Comparison of ENCODE assay signal across 22 cellular contexts in genomic region chr6:4102687-4103244, GRCh38. TPM values are rescaled to one million over a fixed set of nuclear protein-coding genes. Genes with fewer than 3 reads are reported as not detected.
DNase-seq lines count a peak whose midpoint lies in the region.
"Had no signal": no experiment of that assay in that cellular context is flagged by ENCODE, and none has a peak within 500 bp of the region (broad histone marks: within the 10 kb centered on the region; RNA-seq: fewer than 3 reads in every experiment).

No MANE protein-coding gene starts in this region.

- no peak overlapping the region for H3K4me3 Mint-ChIP-seq in CD4-positive, alpha-beta memory T cell
- H3K4me3 Mint-ChIP-seq: stimulated activated naive CD8-positive, alpha-beta T cell treated with anti-CD3 and anti-CD28 coated beads, Interleukin-15, amount 100 ng/mL, for 72 hours had no signal

- no peak overlapping the region for H3K27ac Mint-ChIP-seq in CD4-positive, alpha-beta memory T cell
- H3K27ac Mint-ChIP-seq: stimulated activated naive CD8-positive, alpha-beta T cell treated with anti-CD3 and anti-CD28 coated beads, Interleukin-15, amount 100 ng/mL, for 72 hours had no signal

- no peaks in the 10 kb centered on the region for H3K4me1 Mint-ChIP-seq in CD4-positive, alpha-beta memory T cell
- H3K4me1 Mint-ChIP-seq: stimulated activated naive CD8-positive, alpha-beta T cell treated with anti-CD3 and anti-CD28 coated beads, Interleukin-15, amount 100 ng/mL, for 72 hours had no signal

- no CpG with 5 or more reads among the region's 6 CpGs for WGBS in neuronal stem cell (ENCODE audit: extremely low coverage in 2 of 2, insufficient read length in 2 of 2, insufficient replicate concordance in 1 of 2), 2 donors

- intact Hi-C loops in CD4-positive, alpha-beta memory T cell (cut with micrococcal nuclease): no loop called here

- H3K18ac ChIP-seq in neuronal stem cell (ENCODE audit: low read length): peak overlapping the region; percentile 9

- no peak overlapping the region for H3K4me2 ChIP-seq in neuronal stem cell (ENCODE audit: insufficient read depth, low read length, poor library complexity, severe bottlenecking)

- no peak overlapping the region for H3K9ac ChIP-seq in neuronal stem cell (ENCODE audit: low read depth, low read length, poor library complexity)

- no peak overlapping the region for H2AK5ac ChIP-seq in neuronal stem cell (ENCODE audit: low read depth, low read length)

- no peaks in the 10 kb centered on the region for H3K79me1 ChIP-seq in neuronal stem cell (ENCODE audit: low read depth, low read length)

- H3K9me3 ChIP-seq in neuronal stem cell (replicated peaks in 1 of 2; ENCODE audit: control insufficient read depth in 2 of 2, insufficient read depth in 1 of 2, low read depth in 1 of 2, low read length in 2 of 2): peaks cover 0 to 3% of the 10 kb centered on the region in 2 donors
- H3K9me3 ChIP-seq in CD4-positive, alpha-beta memory T cell (ENCODE audit: control insufficient read depth in 1 of 2, low read length in 2 of 2): no peaks in the 10 kb centered on the region
- H3K9me3 ChIP-seq: left lung, ovary, spleen had no signal

- H3K36me3 ChIP-seq in neuronal stem cell (replicated peaks in 1 of 2; ENCODE audit: control insufficient read depth in 2 of 2, insufficient read depth in 2 of 2, low read length in 2 of 2): no peaks in the 10 kb centered on the region
- no peaks in the 10 kb centered on the region for H3K36me3 ChIP-seq in CD4-positive, alpha-beta memory T cell (ENCODE audit: insufficient read depth, low read length)
- H3K36me3 ChIP-seq: left lung, ovary, spleen had no signal

- H3K4me3 ChIP-seq in neuronal stem cell (ENCODE audit: low read length in 2 of 2): no peak overlapping the region
- H3K4me3 ChIP-seq in CD4-positive, alpha-beta memory T cell (ENCODE audit: low read length in 2 of 2): no peak overlapping the region
- H3K4me3 ChIP-seq: left lung, ovary, spleen had no signal

- H3K27me3 Mint-ChIP-seq in CD4-positive, alpha-beta memory T cell: peaks cover 0 to 5% of the 10 kb centered on the region in 2 donors
- H3K27me3 Mint-ChIP-seq: stimulated activated naive CD8-positive, alpha-beta T cell treated with anti-CD3 and anti-CD28 coated beads, Interleukin-15, amount 100 ng/mL, for 72 hours had no signal

- H3K4me1 ChIP-seq in neuronal stem cell (ENCODE audit: control insufficient read depth in 2 of 2, insufficient read depth in 1 of 2, low read depth in 1 of 2, low read length in 2 of 2): no peaks in the 10 kb centered on the region
- no peaks in the 10 kb centered on the region for H3K4me1 ChIP-seq in CD4-positive, alpha-beta memory T cell (ENCODE audit: insufficient read depth, low read length)
- H3K4me1 ChIP-seq: left lung, spleen had no signal

- H2BK15ac ChIP-seq in neuronal stem cell (ENCODE audit: low read length): no peak overlapping the region

- peaks cover 0 to 33% (median 0%) of the 10 kb centered on the region in 3 experiments for H3K27me3 ChIP-seq in neuronal stem cell (ENCODE audit: control insufficient read depth in 3 of 3, insufficient read depth in 3 of 3, low read depth in 1 of 3, low read length in 3 of 3)
- no peaks in the 10 kb centered on the region for H3K27me3 ChIP-seq in CD4-positive, alpha-beta memory T cell (ENCODE audit: insufficient read depth, low read length)
- H3K27me3 ChIP-seq: left lung, ovary, spleen had no signal

- peak overlapping the region; percentile 28 for H2AFZ ChIP-seq in neuronal stem cell (ENCODE audit: low read length)

- H2BK120ac ChIP-seq in neuronal stem cell (ENCODE audit: low read depth, low read length): no peak overlapping the region

- no peak overlapping the region for H2BK5ac ChIP-seq in neuronal stem cell (ENCODE audit: low read length)

- H3K23ac ChIP-seq in neuronal stem cell (ENCODE audit: low read depth, low read length, poor library complexity): no peak overlapping the region

- no peaks in the 10 kb centered on the region for H3K36me3 Mint-ChIP-seq in CD4-positive, alpha-beta memory T cell

- no peak overlapping the region for H2BK12ac ChIP-seq in neuronal stem cell (ENCODE audit: low read length)

- no peak overlapping the region for H3K14ac ChIP-seq in neuronal stem cell (ENCODE audit: low read length)

- CTCF ChIA-PET in CD4-positive, alpha-beta memory T cell (lab: Charles Lee; ENCODE audit: partially characterized antibody): no interaction called here

- DNase-seq in DMS 273 treated with DMSO at 0.1 percent for 48 hours (lab: John Stamatoyannopoulos, UW): peak; percentile 89
- peak; percentile 78 for DNase-seq in NCI-H1694 treated with DMSO at 0.1 percent for 48 hours (lab: John Stamatoyannopoulos, UW)
- peak; percentile 99 for DNase-seq in NCI-H82 treated with DMSO at 0.1 percent for 48 hours (lab: John Stamatoyannopoulos, UW; ENCODE audit: unreplicated experiment)
- DNase-seq in neuronal stem cell (ENCODE audit: low spot score): no peak
- no peak for DNase-seq in CD4-positive, alpha-beta memory T cell
- no peak for DNase-seq in NCI-H187 treated with DMSO at 0.1 percent for 48 hours (lab: John Stamatoyannopoulos, UW)
- DNase-seq in NCI-H1092 treated with DMSO at 0.1 percent for 48 hours (lab: John Stamatoyannopoulos, UW): no peak
- no peak for DNase-seq in activated CD4-positive, alpha-beta T cell treated with anti-CD3 and anti-CD28 coated beads, Interleukin-2, amount 50 U/mL, for 4 hours
- DNase-seq: activated CD8-positive, alpha-beta memory T cell treated with anti-CD3 and anti-CD28 coated beads, Interleukin-2, amount 50 U/mL, for 48 hours; activated naive CD4-positive, alpha-beta T cell treated with anti-CD3 and anti-CD28 coated beads, Interleukin-2, amount 50 U/mL, for 16 hours; effector CD8-positive, alpha-beta T cell; GF-D8; H7; left lung; MM.1S; ovary; SHP77; spleen; stimulated activated naive CD8-positive, alpha-beta T cell treated with anti-CD3 and anti-CD28 coated beads, Interleukin-15, amount 100 ng/mL, for 72 hours; T-helper 2 cell had no signal

- no peak overlapping the region for H3K4ac ChIP-seq in neuronal stem cell (ENCODE audit: low read length)

- H4K91ac ChIP-seq in neuronal stem cell (ENCODE audit: low read depth, low read length, poor library complexity): no peak overlapping the region

- H4K8ac ChIP-seq in neuronal stem cell (ENCODE audit: low read depth, low read length): no peak overlapping the region

- H3K9me3 Mint-ChIP-seq in CD4-positive, alpha-beta memory T cell: no peaks in the 10 kb centered on the region
- H3K9me3 Mint-ChIP-seq: stimulated activated naive CD8-positive, alpha-beta T cell treated with anti-CD3 and anti-CD28 coated beads, Interleukin-15, amount 100 ng/mL, for 72 hours had no signal

- no peak overlapping the region for H3K27ac ChIP-seq in neuronal stem cell (replicated peaks; ENCODE audit: low read length)
- no peak overlapping the region for H3K27ac ChIP-seq in CD4-positive, alpha-beta memory T cell (ENCODE audit: low read depth, low read length)
- H3K27ac ChIP-seq: left lung, ovary, spleen had no signal

- POLR2A ChIA-PET in CD4-positive, alpha-beta memory T cell (lab: Charles Lee; ENCODE audit: partially characterized antibody): no interaction called here

RNA-seq across cellular contexts. Expression of gene FAM217A, which starts 23.8 kb away (rescaled TPM):
- not detected for polyA plus RNA-seq in neuronal stem cell (2013, experiment 1 of 2)
- not detected for polyA plus RNA-seq in neuronal stem cell (2013, experiment 2 of 2)
- not detected for total RNA-seq in CD4-positive, alpha-beta memory T cell
- not detected for polyA plus RNA-seq in CD4-positive, alpha-beta memory T cell
- total RNA-seq: H7, HT1080, left lung, ovary, spleen, urinary bladder had no signal
- polyA plus RNA-seq: ovary, spleen, urinary bladder had no signal

RNA-seq across cellular contexts. Expression of gene ECI2, which starts 32.6 kb away (rescaled TPM):
- polyA plus RNA-seq in neuronal stem cell (2013, experiment 1 of 2): 39.6 TPM
- 37.3 TPM for polyA plus RNA-seq in neuronal stem cell (2013, experiment 2 of 2)
- 10 to 100 TPM; 53.9 to 59.8 TPM for total RNA-seq in CD4-positive, alpha-beta memory T cell
- 10 to 100 TPM; 66.1 to 68.6 TPM for polyA plus RNA-seq in CD4-positive, alpha-beta memory T cell

Comparison
In these comparisons a context has a peak if more than half of its experiments do, and no peak if none do; other contexts are left out.
1. DNase-seq: peak in DMS 273 treated with DMSO at 0.1 percent for 48 hours (single experiment), NCI-H1694 treated with DMSO at 0.1 percent for 48 hours (single experiment) and NCI-H82 treated with DMSO at 0.1 percent for 48 hours (single experiment); none in neuronal stem cell (single experiment), CD4-positive, alpha-beta memory T cell (0 of 5), NCI-H187 treated with DMSO at 0.1 percent for 48 hours (single experiment), NCI-H1092 treated with DMSO at 0.1 percent for 48 hours (single experiment) and activated CD4-positive, alpha-beta T cell treated with anti-CD3 and anti-CD28 coated beads, Interleukin-2, amount 50 U/mL, for 4 hours (0 of 2).